22 cellular contexts compared by ENCODE assay signal in the genomic region with DNA sequence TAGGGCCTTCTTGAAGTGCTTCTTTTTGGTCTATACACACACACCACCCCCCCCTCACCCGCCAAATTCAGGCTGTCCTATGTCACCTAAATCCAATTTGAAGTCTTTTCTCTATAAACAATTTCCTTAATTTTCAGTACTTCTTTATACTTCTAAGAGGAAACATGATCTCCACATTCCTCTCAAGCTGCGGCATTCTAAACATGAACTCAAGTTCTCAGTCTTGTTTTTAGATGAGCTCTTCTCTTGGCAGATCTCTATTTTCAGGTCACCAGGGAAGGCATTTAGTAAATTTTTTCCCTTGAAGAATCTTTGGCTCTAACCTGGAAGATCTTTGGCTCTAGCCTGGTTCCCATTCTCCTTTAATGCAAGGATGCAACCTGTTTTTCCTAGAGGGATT.
"Had no signal": no experiment of that assay in that cellular context is flagged by ENCODE, and none has a peak within 500 bp of the region (broad histone marks: within the 10 kb centered on the region; RNA-seq: fewer than 3 reads in every experiment).

No MANE protein-coding gene starts in this region.

- H3K4me3 Mint-ChIP-seq: activated CD8-positive, alpha-beta T cell treated with anti-CD3 and anti-CD28 coated beads for 36 hours; activated naive CD4-positive, alpha-beta T cell treated with anti-CD3 and anti-CD28 coated beads, Interleukin-2, amount 10 ng/mL, durations not matched to agents 7 days and 5 days; activated naive CD8-positive, alpha-beta T cell treated with anti-CD3 and anti-CD28 coated beads, Interleukin-2, amount 10 ng/mL, durations not matched to agents 7 days and 5 days; activated T-cell treated with anti-CD3 and anti-CD28 coated beads, Interleukin-2, amount 50 U/mL, for 72 hours; T-helper 1 cell treated with Interleukin-12 subunit alpha and Interleukin-12 subunit beta and Interleukin-4 antibody, amounts not matched to agents 30 μg/mL and 1 μg/mL, for 36 hours had no signal

- H3K9me3 Mint-ChIP-seq: activated CD8-positive, alpha-beta T cell treated with anti-CD3 and anti-CD28 coated beads for 36 hours; activated naive CD4-positive, alpha-beta T cell treated with anti-CD3 and anti-CD28 coated beads, Interleukin-2, amount 10 ng/mL, durations not matched to agents 7 days and 5 days; activated naive CD8-positive, alpha-beta T cell treated with anti-CD3 and anti-CD28 coated beads, Interleukin-2, amount 10 ng/mL, durations not matched to agents 7 days and 5 days; activated T-helper 2 cell treated with anti-CD3 and anti-CD28 coated beads, Interferon-gamma antibody, Interleukin-2, Interleukin-4, amounts not matched to agents 10 μg/mL and 5 μg/mL and 100 μg/mL, durations not matched to agents 14 hours and 24 hours and 36 hours; T-helper 1 cell treated with Interleukin-12 subunit alpha and Interleukin-12 subunit beta and Interleukin-4 antibody, amounts not matched to agents 30 μg/mL and 1 μg/mL, for 36 hours had no signal

- DNase-seq: activated CD4-positive, alpha-beta T cell treated with anti-CD3 and anti-CD28 coated beads for 4 hours; activated CD8-positive, alpha-beta memory T cell treated with anti-CD3 and anti-CD28 coated beads, Interleukin-2, amount 50 U/mL, for 4 hours; activated CD8-positive, alpha-beta T cell treated with anti-CD3 and anti-CD28 coated beads for 36 hours; activated gamma-delta T cell treated with Interleukin-2 at 50 U/mL for 16 hours; activated naive CD4-positive, alpha-beta T cell treated with anti-CD3 and anti-CD28 coated beads, Interleukin-2, amount 10 ng/mL, durations not matched to agents 7 days and 5 days; activated naive CD8-positive, alpha-beta T cell treated with anti-CD3 and anti-CD28 coated beads, Interleukin-2, amount 10 ng/mL, durations not matched to agents 7 days and 5 days; activated T-cell treated with anti-CD3 and anti-CD28 coated beads, Interleukin-2, amount 50 U/mL, for 72 hours; adrenal gland; anterior cingulate cortex; body of pancreas; central memory CD4-positive, alpha-beta T cell; KG1; NCI-H1048; NCI-H146; NCI-H187 treated with DMSO at 0.1 percent for 48 hours; NCI-H2081 treated with DMSO at 0.1 percent for 48 hours; NCI-H510A treated with DMSO at 0.1 percent for 48 hours; PC-3; SHP77 treated with DMSO at 0.1 percent for 48 hours had no signal

- ATAC-seq: activated CD4-positive, CD25-positive, alpha-beta regulatory T cell treated with anti-CD3 and anti-CD28 coated beads, Interleukin-2, amount 50 U/mL, for 24 hours; activated CD8-positive, alpha-beta T cell treated with anti-CD3 and anti-CD28 coated beads for 36 hours; activated T-cell treated with anti-CD3 and anti-CD28 coated beads, Interleukin-2, amount 50 U/mL, for 72 hours; body of pancreas; PC-3 had no signal

- H3K27me3 Mint-ChIP-seq: activated naive CD4-positive, alpha-beta T cell treated with anti-CD3 and anti-CD28 coated beads, Interleukin-2, amount 10 ng/mL, durations not matched to agents 7 days and 5 days had no signal

- H3K36me3 Mint-ChIP-seq: activated naive CD4-positive, alpha-beta T cell treated with anti-CD3 and anti-CD28 coated beads, Interleukin-2, amount 10 ng/mL, durations not matched to agents 7 days and 5 days; activated naive CD8-positive, alpha-beta T cell treated with anti-CD3 and anti-CD28 coated beads, Interleukin-2, amount 10 ng/mL, durations not matched to agents 7 days and 5 days had no signal

- H3K4me1 Mint-ChIP-seq: activated naive CD4-positive, alpha-beta T cell treated with anti-CD3 and anti-CD28 coated beads, Interleukin-2, amount 10 ng/mL, durations not matched to agents 7 days and 5 days; activated naive CD8-positive, alpha-beta T cell treated with anti-CD3 and anti-CD28 coated beads, Interleukin-2, amount 10 ng/mL, durations not matched to agents 7 days and 5 days had no signal

- H3K27ac Mint-ChIP-seq: activated CD8-positive, alpha-beta T cell treated with anti-CD3 and anti-CD28 coated beads for 36 hours; activated naive CD4-positive, alpha-beta T cell treated with anti-CD3 and anti-CD28 coated beads, Interleukin-2, amount 10 ng/mL, durations not matched to agents 7 days and 5 days; activated naive CD8-positive, alpha-beta T cell treated with anti-CD3 and anti-CD28 coated beads, Interleukin-2, amount 10 ng/mL, durations not matched to agents 7 days and 5 days; activated T-cell treated with anti-CD3 and anti-CD28 coated beads, Interleukin-2, amount 50 U/mL, for 72 hours; activated T-helper 2 cell treated with anti-CD3 and anti-CD28 coated beads, Interferon-gamma antibody, Interleukin-2, Interleukin-4, amounts not matched to agents 10 μg/mL and 5 μg/mL and 100 μg/mL, durations not matched to agents 14 hours and 24 hours and 36 hours; T-helper 1 cell treated with Interleukin-12 subunit alpha and Interleukin-12 subunit beta and Interleukin-4 antibody, amounts not matched to agents 30 μg/mL and 1 μg/mL, for 36 hours had no signal
